ENCODE assay signal across 27 cellular contexts in the genomic region with DNA sequence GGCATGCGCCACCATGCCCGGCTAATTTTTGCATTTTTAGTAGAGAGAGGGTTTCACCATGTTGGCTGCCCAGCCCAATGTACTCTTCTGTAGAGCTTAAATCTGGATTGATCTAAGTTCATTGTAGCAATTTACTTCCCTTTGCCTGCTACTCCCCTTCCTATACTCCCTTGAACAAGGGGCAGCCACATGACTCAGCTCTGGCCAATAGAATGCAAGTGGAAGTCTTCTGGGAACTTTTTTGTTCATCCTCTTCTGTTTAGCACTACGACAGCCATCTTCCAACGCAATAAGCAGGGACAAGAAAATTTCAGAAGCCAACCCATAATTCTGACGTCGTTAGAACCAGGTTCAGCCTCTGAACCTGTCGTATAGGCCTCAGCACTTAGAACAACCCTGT.
"Had no signal": no experiment of that assay in that cellular context is flagged by ENCODE, and none has a peak within 500 bp of the region (broad histone marks: within the 10 kb centered on the region; RNA-seq: fewer than 3 reads in every experiment).

No MANE protein-coding gene starts in this region.

- H3K27ac ChIP-seq: epithelial cell of prostate, gastrocnemius medialis, lower lobe of right lung, neutrophil, pancreas, suprapubic skin, transverse colon, upper lobe of right lung, uterus had no signal

- H3K4me1 ChIP-seq: gastrocnemius medialis, lower lobe of right lung, pancreas, upper lobe of right lung, uterus had no signal

- H3K9me3 ChIP-seq: gastrocnemius medialis, lower lobe of right lung, neutrophil, pancreas, suprapubic skin, transverse colon, upper lobe of right lung, uterus had no signal

- H3K4me3 Mint-ChIP-seq: dendritic cell treated with granulocyte-macrophage colony-stimulating factor and Interleukin-4, amounts not matched to agents 40 ng/mL and 50 ng/mL, for 4 days; endodermal cell; naive thymus-derived CD8-positive, alpha-beta T cell; stimulated activated naive CD8-positive, alpha-beta T cell treated with anti-CD3 and anti-CD28 coated beads, Interleukin-15, amount 100 ng/mL, for 72 hours had no signal

- DNase-seq: effector CD8-positive, alpha-beta T cell; endodermal cell; foreskin fibroblast; gastrocnemius medialis; head of caudate nucleus; left ventricle myocardium superior; lower lobe of right lung; naive thymus-derived CD8-positive, alpha-beta T cell; pancreas; stimulated activated CD4-positive, alpha-beta T cell treated with anti-CD3 and anti-CD28 coated beads, Interleukin-12 subunit alpha, Interleukin-12 subunit beta, amount 100 ng/mL, for 4 hours; stimulated activated CD4-positive, alpha-beta T cell treated with anti-CD3 and anti-CD28 coated beads, Interleukin-1b, Interleukin-23, amount 100 ng/mL, for 48 hours; stimulated activated CD4-positive, alpha-beta T cell treated with anti-CD3 and anti-CD28 coated beads, Interleukin-4, amount 100 ng/mL, for 1 hour; stimulated activated CD8-positive, alpha-beta memory T cell treated with anti-CD3 and anti-CD28 coated beads, Interleukin-4, amount 100 ng/mL, for 48 hours; stimulated activated naive CD4-positive, alpha-beta T cell; stimulated activated naive CD8-positive, alpha-beta T cell treated with anti-CD3 and anti-CD28 coated beads, Interleukin-15, amount 100 ng/mL, for 72 hours; transverse colon; upper lobe of right lung; uterus had no signal

- FAIRE-seq: keratinocyte, pancreas had no signal

- H3K4me3 ChIP-seq: gastrocnemius medialis, lower lobe of right lung, pancreas, smooth muscle cell, suprapubic skin, transverse colon, upper lobe of right lung, uterus had no signal

- ATAC-seq: esophagus mucosa; gastrocnemius medialis; left ventricle myocardium superior; lower lobe of right lung; naive thymus-derived CD8-positive, alpha-beta T cell; pancreas; sciatic nerve; stimulated activated naive CD8-positive, alpha-beta T cell treated with anti-CD3 and anti-CD28 coated beads, Interleukin-15, amount 100 ng/mL, for 72 hours; upper lobe of right lung had no signal

- H3K9me3 Mint-ChIP-seq: dendritic cell treated with granulocyte-macrophage colony-stimulating factor and Interleukin-4, amounts not matched to agents 40 ng/mL and 50 ng/mL, for 4 days; naive thymus-derived CD8-positive, alpha-beta T cell; stimulated activated naive CD8-positive, alpha-beta T cell treated with anti-CD3 and anti-CD28 coated beads, Interleukin-15, amount 100 ng/mL, for 72 hours had no signal

- H3K27me3 Mint-ChIP-seq: dendritic cell treated with granulocyte-macrophage colony-stimulating factor and Interleukin-4, amounts not matched to agents 40 ng/mL and 50 ng/mL, for 4 days; naive thymus-derived CD8-positive, alpha-beta T cell; progenitor cell of endocrine pancreas; stimulated activated naive CD8-positive, alpha-beta T cell treated with anti-CD3 and anti-CD28 coated beads, Interleukin-15, amount 100 ng/mL, for 72 hours had no signal

- H3K27ac Mint-ChIP-seq: dendritic cell treated with granulocyte-macrophage colony-stimulating factor and Interleukin-4, amounts not matched to agents 40 ng/mL and 50 ng/mL, for 4 days; endodermal cell; naive thymus-derived CD8-positive, alpha-beta T cell; progenitor cell of endocrine pancreas; stimulated activated naive CD8-positive, alpha-beta T cell treated with anti-CD3 and anti-CD28 coated beads, Interleukin-15, amount 100 ng/mL, for 72 hours had no signal

- H3K4me1 Mint-ChIP-seq: naive thymus-derived CD8-positive, alpha-beta T cell; stimulated activated naive CD8-positive, alpha-beta T cell treated with anti-CD3 and anti-CD28 coated beads, Interleukin-15, amount 100 ng/mL, for 72 hours had no signal

- H3K36me3 ChIP-seq: gastrocnemius medialis, lower lobe of right lung, neutrophil, pancreas, suprapubic skin, transverse colon, upper lobe of right lung, uterus had no signal

- H3K4me2 ChIP-seq: smooth muscle cell had no signal

- H3K36me3 Mint-ChIP-seq: naive thymus-derived CD8-positive, alpha-beta T cell had no signal

- H3K27me3 ChIP-seq: gastrocnemius medialis, neutrophil, pancreas, suprapubic skin, transverse colon, upper lobe of right lung, uterus had no signal
